In genomic region chr12:121579190-121579791, GRCh38 we compare ENCODE assay signal across 7 cellular contexts. TPM values are rescaled to one million over a fixed set of nuclear protein-coding genes. Genes with fewer than 3 reads are reported as not detected.
DNase-seq lines count a peak whose midpoint lies in the region; ATAC-seq and TF ChIP-seq lines count a peak whose summit lies in the region.

No MANE protein-coding gene starts in this region.

- no peaks in the 10 kb centered on the region for H4K20me1 ChIP-seq in OCI-LY3 (ENCODE audit: insufficient read depth, low read length)

- no peaks in the 10 kb centered on the region for H3K9me3 ChIP-seq in OCI-LY3 (ENCODE audit: insufficient read depth, low read length)

- peaks cover 95% of the 10 kb centered on the region for H3K79me2 ChIP-seq in OCI-LY3 (ENCODE audit: low read length)

- peak overlapping the region; percentile 84 for H3K27ac ChIP-seq in OCI-LY3 (ENCODE audit: low read length)

- no peaks in the 10 kb centered on the region for H3K27me3 ChIP-seq in OCI-LY3 (ENCODE audit: low read depth, low read length)

- peak overlapping the region; percentile 92 for H3K4me3 Mint-ChIP-seq in activated naive CD8-positive, alpha-beta T cell treated with anti-CD3 and anti-CD28 coated beads for 36 hours

- ATAC-seq in left ventricle myocardium superior (peak; percentile 38), HG03571 (IDR thresholded peaks at IDR 0.05; ENCODE audit: unreplicated experiment) (no peak), HG03521 (IDR thresholded peaks at IDR 0.05; ENCODE audit: unreplicated experiment) (no peak)

- H3K27ac Mint-ChIP-seq in activated naive CD8-positive, alpha-beta T cell treated with anti-CD3 and anti-CD28 coated beads for 36 hours: peak overlapping the region; percentile 96

- no peaks in the 10 kb centered on the region for H3K27me3 Mint-ChIP-seq in activated naive CD8-positive, alpha-beta T cell treated with anti-CD3 and anti-CD28 coated beads for 36 hours

- H3K36me3 Mint-ChIP-seq in activated naive CD8-positive, alpha-beta T cell treated with anti-CD3 and anti-CD28 coated beads for 36 hours: no peaks in the 10 kb centered on the region

- H3K9me3 Mint-ChIP-seq in activated naive CD8-positive, alpha-beta T cell treated with anti-CD3 and anti-CD28 coated beads for 36 hours: no peaks in the 10 kb centered on the region

- peaks cover 44% of the 10 kb centered on the region for H3K36me3 ChIP-seq in OCI-LY3 (replicated peaks; ENCODE audit: low read depth, low read length)

- H3K4me1 Mint-ChIP-seq in activated naive CD8-positive, alpha-beta T cell treated with anti-CD3 and anti-CD28 coated beads for 36 hours: peaks cover 27% of the 10 kb centered on the region

- H3K4me2 ChIP-seq in OCI-LY3 (ENCODE audit: low read length): peak overlapping the region; percentile 96

- H2AFZ ChIP-seq in OCI-LY3 (ENCODE audit: low read depth, low read length): no peak overlapping the region

- TF ChIP-seq CTCF in GM12875 (IDR thresholded peaks at IDR 0.05; ENCODE audit: borderline replicate concordance, insufficient read depth, low read depth, low read length): no peak
- TF ChIP-seq CTCF in OCI-LY3 (IDR thresholded peaks at IDR 0.05; ENCODE audit: low read depth, low read length): no peak
- TF ChIP-seq CTCF in retinal pigment epithelial cell (conservative IDR thresholded peaks at IDR 0.05; ENCODE audit: low read depth, low read length): no peak

- intact Hi-C loops in left ventricle myocardium superior (cut with micrococcal nuclease): no loop called here

- peak overlapping the region; percentile 87 for H3K9ac ChIP-seq in OCI-LY3 (ENCODE audit: low read length)

- H3K4me1 ChIP-seq in OCI-LY3 (ENCODE audit: low read length): peaks cover 32% of the 10 kb centered on the region

- H3K4me3 ChIP-seq in GM12875 (ENCODE audit: low read depth, low read length) (peak overlapping the region; percentile 54), OCI-LY3 (ENCODE audit: low read length) (peak overlapping the region; percentile 79), retinal pigment epithelial cell (ENCODE audit: low read length) (peak overlapping the region; percentile 69)

- peak; percentile 55 for DNase-seq in activated naive CD8-positive, alpha-beta T cell treated with anti-CD3 and anti-CD28 coated beads for 36 hours
- DNase-seq in left ventricle myocardium superior: peak; percentile 57
- DNase-seq in retinal pigment epithelial cell (ENCODE audit: low read depth): no peak

RNA-seq across cellular contexts. Expression of gene KDM2B, which starts 1.5 kb away (rescaled TPM):
- 10 to 100 TPM; 55.3 to 57.3 TPM for total RNA-seq in activated naive CD8-positive, alpha-beta T cell treated with anti-CD3 and anti-CD28 coated beads for 36 hours
- total RNA-seq in left ventricle myocardium superior: 14.1 TPM

RNA-seq across cellular contexts. Expression of gene ORAI1, which starts 47.0 kb away (rescaled TPM):
- 10 to 100 TPM; 44.0 to 44.4 TPM for total RNA-seq in activated naive CD8-positive, alpha-beta T cell treated with anti-CD3 and anti-CD28 coated beads for 36 hours
- total RNA-seq in left ventricle myocardium superior: 10.1 TPM
